Comparison of ENCODE assay signal across 20 cellular contexts in genomic region chr16:28320741-28321140, GRCh38. TPM values are rescaled to one million over a fixed set of nuclear protein-coding genes. Genes with fewer than 3 reads are reported as not detected.
A peak's percentile ranks its signal among the peaks of the same experiment; 100 is the strongest.
DNase-seq lines count a peak whose midpoint lies in the region; ATAC-seq and TF ChIP-seq lines count a peak whose summit lies in the region.
"Had no signal": no experiment of that assay in that cellular context is flagged by ENCODE, and none has a peak within 500 bp of the region (broad histone marks: within the 10 kb centered on the region; RNA-seq: fewer than 3 reads in every experiment).

No MANE protein-coding gene starts in this region.

- H3K36me3 ChIP-seq in osteoblast (ENCODE audit: insufficient read depth, low read length) = no peaks in the 10 kb centered on the region

- no peaks in the 10 kb centered on the region for H3K27me3 ChIP-seq in osteoblast (ENCODE audit: insufficient read depth, low read length)
- H3K27me3 ChIP-seq: BLaER1 treated with 17β-estradiol and CSF1 and Interleukin-3, amounts not matched to agents 10 nM and 100 nM had no signal

- intact Hi-C loops in natural killer cell (cut with micrococcal nuclease) = loop anchor here (2.0 kb wide), 1 partner anchor 16 kb away; no protein-coding TSS in a partner anchor

- H4K20me1 ChIP-seq in osteoblast (ENCODE audit: insufficient read depth, low read length) = no peaks in the 10 kb centered on the region

- H3K4me1 ChIP-seq in osteoblast (ENCODE audit: insufficient read depth, low read length) = no peaks in the 10 kb centered on the region

- H3K4me3 ChIP-seq in osteoblast (ENCODE audit: insufficient read depth, low read length) = no peak overlapping the region
- H3K4me3 ChIP-seq: A549; BLaER1 treated with 17β-estradiol and CSF1 and Interleukin-3, amounts not matched to agents 10 nM and 100 nM had no signal

- H3K4me1 Mint-ChIP-seq in natural killer cell treated with Interleukin-12 subunit alpha and Interleukin-12 subunit beta and Interleukin-15 and Interleukin-18, amount 100 ng/mL, for 72 hours (ENCODE audit: low read depth in 2 of 2) = peaks cover 4 to 21% of the 10 kb centered on the region in 2 donors
- H3K4me1 Mint-ChIP-seq in natural killer cell (peaks cover 5 to 34% of the 10 kb centered on the region in 2 donors), chondrocyte (ENCODE audit: low read depth) (peaks cover 3% of the 10 kb centered on the region)
- peaks cover 7% of the 10 kb centered on the region for H3K4me1 Mint-ChIP-seq in stimulated activated memory B cell treated with anti-CD40 and anti-IgM and Interleukin-4, amounts not matched to agents 10 μg/mL and 1 μg/mL and 100 μg/mL, for 72 hours

- DNase-seq in natural killer cell treated with Interleukin-12 subunit alpha and Interleukin-12 subunit beta and Interleukin-15 and Interleukin-18, amount 100 ng/mL, for 72 hours (ENCODE audit: low spot score) = peak; percentile 44
- DNase-seq in natural killer cell (no peak), chondrocyte (ENCODE audit: low spot score) (peak; percentile 84), osteoblast (ENCODE audit: insufficient read length, low spot score, missing footprints) (peak; percentile 42), SW480 (ENCODE audit: low spot score) (no peak), T-helper 9 cell (no peak)
- DNase-seq: AML-193; Caco-2; Calu3; CD4-positive, alpha-beta T cell; CD8-positive, alpha-beta T cell; DMS79 treated with DMSO at 0.1 percent for 48 hours; GF-D8 had no signal

- no peak overlapping the region for H3K4me2 ChIP-seq in osteoblast (ENCODE audit: insufficient read depth, low read length)
- H3K4me2 ChIP-seq: A549; BLaER1 treated with 17β-estradiol and CSF1 and Interleukin-3, amounts not matched to agents 10 nM and 100 nM had no signal

- H3K27ac Mint-ChIP-seq in natural killer cell treated with Interleukin-12 subunit alpha and Interleukin-12 subunit beta and Interleukin-15 and Interleukin-18, amount 100 ng/mL, for 72 hours = no peak overlapping the region
- no peak overlapping the region for H3K27ac Mint-ChIP-seq in natural killer cell
- H3K27ac Mint-ChIP-seq in chondrocyte (ENCODE audit: unreplicated experiment) = no peak overlapping the region
- H3K27ac Mint-ChIP-seq in stimulated activated memory B cell treated with anti-CD40 and anti-IgM and Interleukin-4, amounts not matched to agents 10 μg/mL and 1 μg/mL and 100 μg/mL, for 72 hours = no peak overlapping the region
- H3K27ac Mint-ChIP-seq: B cell; CD4-positive, alpha-beta T cell; CD8-positive, alpha-beta T cell had no signal

- TF ChIP-seq CTCF in natural killer cell (IDR thresholded peaks at IDR 0.05) (no peak), chondrocyte (IDR thresholded peaks at IDR 0.05) (no peak), osteoblast (IDR thresholded peaks at IDR 0.05; ENCODE audit: extremely low read depth, low read depth, low read length) (no peak)

- H3K36me3 Mint-ChIP-seq in natural killer cell treated with Interleukin-12 subunit alpha and Interleukin-12 subunit beta and Interleukin-15 and Interleukin-18, amount 100 ng/mL, for 72 hours = no peaks in the 10 kb centered on the region
- H3K36me3 Mint-ChIP-seq in natural killer cell (no peaks in the 10 kb centered on the region), chondrocyte (ENCODE audit: low read depth) (no peaks in the 10 kb centered on the region)
- H3K36me3 Mint-ChIP-seq in stimulated activated memory B cell treated with anti-CD40 and anti-IgM and Interleukin-4, amounts not matched to agents 10 μg/mL and 1 μg/mL and 100 μg/mL, for 72 hours = no peaks in the 10 kb centered on the region

- H3K4me3 Mint-ChIP-seq in natural killer cell treated with Interleukin-12 subunit alpha and Interleukin-12 subunit beta and Interleukin-15 and Interleukin-18, amount 100 ng/mL, for 72 hours = no peak overlapping the region
- no peak overlapping the region for H3K4me3 Mint-ChIP-seq in natural killer cell
- no peak overlapping the region for H3K4me3 Mint-ChIP-seq in chondrocyte (ENCODE audit: unreplicated experiment)
- H3K4me3 Mint-ChIP-seq in stimulated activated memory B cell treated with anti-CD40 and anti-IgM and Interleukin-4, amounts not matched to agents 10 μg/mL and 1 μg/mL and 100 μg/mL, for 72 hours = no peak overlapping the region
- H3K4me3 Mint-ChIP-seq: B cell; CD4-positive, alpha-beta T cell; CD8-positive, alpha-beta T cell had no signal

- no peaks in the 10 kb centered on the region for H3K9me3 Mint-ChIP-seq in natural killer cell treated with Interleukin-12 subunit alpha and Interleukin-12 subunit beta and Interleukin-15 and Interleukin-18, amount 100 ng/mL, for 72 hours
- H3K9me3 Mint-ChIP-seq in natural killer cell (no peaks in the 10 kb centered on the region), chondrocyte (ENCODE audit: low read depth) (no peaks in the 10 kb centered on the region)
- no peaks in the 10 kb centered on the region for H3K9me3 Mint-ChIP-seq in stimulated activated memory B cell treated with anti-CD40 and anti-IgM and Interleukin-4, amounts not matched to agents 10 μg/mL and 1 μg/mL and 100 μg/mL, for 72 hours
- H3K9me3 Mint-ChIP-seq: CD4-positive, alpha-beta T cell; CD8-positive, alpha-beta T cell had no signal

- H3K27me3 Mint-ChIP-seq in natural killer cell treated with Interleukin-12 subunit alpha and Interleukin-12 subunit beta and Interleukin-15 and Interleukin-18, amount 100 ng/mL, for 72 hours = no peaks in the 10 kb centered on the region
- no peaks in the 10 kb centered on the region for H3K27me3 Mint-ChIP-seq in natural killer cell (ENCODE audit: low read depth in 2 of 2)
- no peaks in the 10 kb centered on the region for H3K27me3 Mint-ChIP-seq in chondrocyte (ENCODE audit: low read depth)
- H3K27me3 Mint-ChIP-seq in stimulated activated memory B cell treated with anti-CD40 and anti-IgM and Interleukin-4, amounts not matched to agents 10 μg/mL and 1 μg/mL and 100 μg/mL, for 72 hours = no peaks in the 10 kb centered on the region
- H3K27me3 Mint-ChIP-seq: B cell; CD4-positive, alpha-beta T cell had no signal

- H3K27ac ChIP-seq in osteoblast (ENCODE audit: low read depth, low read length) = no peak overlapping the region
- H3K27ac ChIP-seq: 22Rv1; A549; BLaER1 treated with 17β-estradiol and CSF1 and Interleukin-3, amounts not matched to agents 10 nM and 100 nM; C4-2B had no signal

- H3K9me3 ChIP-seq in osteoblast (ENCODE audit: low read depth, low read length) = no peaks in the 10 kb centered on the region
- H3K9me3 ChIP-seq: A549; BLaER1 treated with 17β-estradiol and CSF1 and Interleukin-3, amounts not matched to agents 10 nM and 100 nM; Caco-2 had no signal

- H3K79me2 ChIP-seq in osteoblast (ENCODE audit: insufficient read depth, low read length) = no peaks in the 10 kb centered on the region

- no peak overlapping the region for H2AFZ ChIP-seq in osteoblast (ENCODE audit: low read length)

- no peak for ATAC-seq in natural killer cell treated with Interleukin-12 subunit alpha and Interleukin-12 subunit beta and Interleukin-15 and Interleukin-18, amount 100 ng/mL, for 72 hours
- ATAC-seq in natural killer cell = no peak
- peak; percentile 37 for ATAC-seq in stimulated activated memory B cell treated with anti-CD40 and anti-IgM and Interleukin-4, amounts not matched to agents 10 μg/mL and 1 μg/mL and 100 μg/mL, for 72 hours
- ATAC-seq: CD8-positive, alpha-beta T cell had no signal

RNA-seq across cellular contexts. Expression of gene SBK1, which starts 28.4 kb away (rescaled TPM):
- 1 to 10 TPM; 1.1 TPM for total RNA-seq in natural killer cell treated with Interleukin-12 subunit alpha and Interleukin-12 subunit beta and Interleukin-15 and Interleukin-18, amount 100 ng/mL, for 72 hours
- total RNA-seq in natural killer cell = 10 to 100 TPM; 59.3 to 60.9 (median 59.8) TPM
- 1.5 to 2.8 TPM (median 1.7 TPM) in 3 replicates for total RNA-seq in chondrocyte
- total RNA-seq in osteoblast = not detected in 2 replicates

RNA-seq across cellular contexts. Expression of gene NPIPB6, which starts 42.6 kb away (rescaled TPM):
- total RNA-seq in natural killer cell treated with Interleukin-12 subunit alpha and Interleukin-12 subunit beta and Interleukin-15 and Interleukin-18, amount 100 ng/mL, for 72 hours = 10 to 100 TPM in 1 of 2 donors, not detected in 1; 13.8 TPM
- total RNA-seq in natural killer cell (1 to 10 TPM in 2 of 3 donors, not detected in 1; 4.1 to 5.7 TPM), chondrocyte (1.9 to 4.6 TPM (median 3.4 TPM) in 3 replicates), osteoblast (0.59 and 2.9 TPM in 2 replicates)
- total RNA-seq: A172 had no signal

Comparison
In these comparisons a context has a peak if more than half of its experiments do, and no peak if none do; other contexts are left out.
1. DNase-seq: peak in natural killer cell treated with Interleukin-12 subunit alpha and Interleukin-12 subunit beta and Interleukin-15 and Interleukin-18, amount 100 ng/mL, for 72 hours (single experiment), chondrocyte (single experiment) and osteoblast (single experiment); none in natural killer cell (single experiment), SW480 (single experiment) and T-helper 9 cell (single experiment).
2. RNA of gene SBK1, which starts 28.4 kb away (total RNA-seq): 59.3 to 60.9 TPM in natural killer cell; 1.5 to 2.8 TPM in chondrocyte, 1.1 TPM in natural killer cell treated with Interleukin-12 subunit alpha and Interleukin-12 subunit beta and Interleukin-15 and Interleukin-18, amount 100 ng/mL, for 72 hours and not detected in osteoblast; every median in the first group is over 10 times any median in the second.